Comparison of ENCODE assay signal across 8 cellular contexts in genomic region chr5:322281-322941, GRCh38. TPM values are rescaled to one million over a fixed set of nuclear protein-coding genes. Genes with fewer than 3 reads are reported as not detected.
DNase-seq lines count a peak whose midpoint lies in the region; ATAC-seq, FAIRE-seq and TF ChIP-seq lines count a peak whose summit lies in the region.

No MANE protein-coding gene starts in this region.

- no peaks in the 10 kb centered on the region for H3K4me1 ChIP-seq in mesodermal cell (ENCODE audit: control insufficient read depth, insufficient read depth, low read length, poor library complexity, severe bottlenecking)

- ATAC-seq in HG02798 (IDR thresholded peaks at IDR 0.05; ENCODE audit: poor library complexity, unreplicated experiment), result peak; percentile 14
- ATAC-seq in activated naive CD4-positive, alpha-beta T cell treated with anti-CD3 and anti-CD28 coated beads, Interleukin-2, amount 50 U/mL, for 72 hours, result peak; percentile 19 to 29

- no peak for TF ChIP-seq POLR2A in GM12891 (IDR thresholded peaks at IDR 0.05; ENCODE audit: low read depth, low read length)

- no peaks in the 10 kb centered on the region for H3K9me3 ChIP-seq in mesodermal cell (ENCODE audit: control insufficient read depth, low read length)

- H3K36me3 Mint-ChIP-seq in activated naive CD4-positive, alpha-beta T cell treated with anti-CD3 and anti-CD28 coated beads, Interleukin-2, amount 50 U/mL, for 72 hours, result peaks cover 10 to 26% of the 10 kb centered on the region in 2 donors

- H3K27ac Mint-ChIP-seq in activated naive CD4-positive, alpha-beta T cell treated with anti-CD3 and anti-CD28 coated beads, Interleukin-2, amount 50 U/mL, for 72 hours, result peak overlapping the region in 1 of 2 donors; percentile 50

- H3K4me3 ChIP-seq in mesodermal cell (ENCODE audit: extremely low read depth, insufficient read depth, low read length, poor library complexity, severe bottlenecking), result peak overlapping the region; percentile 49

- DNase-seq in GM12891 (ENCODE audit: insufficient read length, low spot score) (no peak), cerebellar nuclear complex (lab: John Stamatoyannopoulos, UW) (no peak), foreskin melanocyte (no peak), cortex of kidney (lab: John Stamatoyannopoulos, UW) (no peak), A172 (ENCODE audit: low spot score) (no peak)
- DNase-seq in activated naive CD4-positive, alpha-beta T cell treated with anti-CD3 and anti-CD28 coated beads, Interleukin-2, amount 50 U/mL, for 72 hours (ENCODE audit: low spot score in 2 of 2), result no peak

- peak; percentile 20 for FAIRE-seq in GM12891 (lab: Jason Lieb, UNC)

- H3K9me3 Mint-ChIP-seq in activated naive CD4-positive, alpha-beta T cell treated with anti-CD3 and anti-CD28 coated beads, Interleukin-2, amount 50 U/mL, for 72 hours, result no peaks in the 10 kb centered on the region

- H3K36me3 ChIP-seq in mesodermal cell (ENCODE audit: control insufficient read depth, insufficient read depth, low read length), result no peaks in the 10 kb centered on the region

- H3K27ac ChIP-seq in mesodermal cell (ENCODE audit: low read depth, low read length, severe bottlenecking), result no peak overlapping the region

- 74 to 78% methylated on average over 50 to 52 of the region's 56 CpGs for WGBS in mesodermal cell (ENCODE audit: insufficient coverage in 2 of 2), 2 experiments

TF ChIP-seq in GM12891, 5 proteins besides CTCF, POLR2A, EP300 and RAD21:
- TF ChIP-seq POLR2AphosphoS5 (IDR thresholded peaks at IDR 0.05; ENCODE audit: low read depth, low read length) (no peak), SPI1 (IDR thresholded peaks at IDR 0.05; ENCODE audit: low read depth, low read length) (0 out of 2 replicates have a peak, but pooled peaks have one; percentile 10)

RNA-seq across cellular contexts. Expression of gene AHRR, which starts 0.9 kb away (rescaled TPM):
- 33.3 TPM for polyA plus RNA-seq in GM12891 (2012; ENCODE audit: low read depth, missing spikeins)
- total RNA-seq in activated naive CD4-positive, alpha-beta T cell treated with anti-CD3 and anti-CD28 coated beads, Interleukin-2, amount 50 U/mL, for 72 hours, result 10 to 100 TPM; 38.3 to 43.8 TPM
- polyA plus RNA-seq in mesodermal cell (2013, experiment 1 of 2), result 1.7 TPM
- 1.6 TPM for polyA plus RNA-seq in mesodermal cell (2013, experiment 2 of 2)
- 1.2 and 1.4 TPM in 2 replicates for total RNA-seq in A172 (2014; rRNA removed; shearing (Covaris generic))

RNA-seq across cellular contexts. Expression of gene PDCD6, which starts 51.0 kb away (rescaled TPM):
- polyA plus RNA-seq in GM12891 (2012; ENCODE audit: low read depth, missing spikeins), result 116 TPM
- total RNA-seq in activated naive CD4-positive, alpha-beta T cell treated with anti-CD3 and anti-CD28 coated beads, Interleukin-2, amount 50 U/mL, for 72 hours, result 10 to 100 TPM; 57.9 to 90.5 TPM
- 81.1 TPM for polyA plus RNA-seq in mesodermal cell (2013, experiment 1 of 2)
- 85.3 TPM for polyA plus RNA-seq in mesodermal cell (2013, experiment 2 of 2)
- 98.6 and 117 TPM in 2 replicates for total RNA-seq in A172 (2014; rRNA removed; shearing (Covaris generic))

Comparison
In these comparisons a context has a peak if more than half of its experiments do, and no peak if none do; other contexts are left out.
1. RNA of gene AHRR, which starts 0.9 kb away (total RNA-seq): 38.3 to 43.8 TPM in activated naive CD4-positive, alpha-beta T cell treated with anti-CD3 and anti-CD28 coated beads, Interleukin-2, amount 50 U/mL, for 72 hours; 1.2 to 1.4 TPM in A172; every median in the first group is over 10 times any median in the second.